ENCODE assay signal across 8 cellular contexts in the genomic region with DNA sequence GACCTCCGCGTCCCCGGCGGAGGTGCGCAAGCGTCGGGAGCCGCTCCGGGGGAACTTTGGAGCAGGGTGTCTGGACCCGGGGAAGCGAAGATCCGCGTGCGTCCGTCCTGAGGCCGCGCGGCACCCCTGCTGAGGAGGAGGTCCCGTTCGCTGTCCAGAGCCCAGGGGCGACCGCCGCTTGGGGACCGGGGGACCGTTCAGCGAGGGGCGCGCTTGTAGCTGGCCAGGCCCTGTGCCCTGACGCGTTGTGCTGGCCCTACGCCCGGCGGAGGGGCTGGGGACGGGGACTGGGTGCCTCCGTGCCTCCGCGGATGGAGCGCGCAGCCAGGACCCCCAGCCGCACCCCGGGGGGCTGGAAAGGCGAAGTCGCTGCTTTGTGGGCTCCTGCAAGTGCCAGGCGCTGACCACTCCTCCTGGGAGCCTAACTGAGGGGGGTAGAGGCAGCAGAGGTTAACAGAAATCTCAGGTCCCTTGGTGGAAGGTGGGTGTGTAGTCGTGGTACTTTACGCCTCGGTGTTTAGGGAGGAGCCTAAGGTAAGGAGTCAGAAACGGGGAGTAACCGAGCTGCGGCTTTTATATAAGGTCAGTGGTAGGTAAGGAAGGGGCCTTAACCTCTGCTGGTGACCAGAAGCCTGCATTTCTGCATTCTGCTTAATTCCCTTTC. TPM values are rescaled to one million over a fixed set of nuclear protein-coding genes. Genes with fewer than 3 reads are reported as not detected.
A peak's percentile ranks its signal among the peaks of the same experiment; 100 is the strongest.
DNase-seq lines count a peak whose midpoint lies in the region; ATAC-seq and TF ChIP-seq lines count a peak whose summit lies in the region.

A gene (plus strand): TSS at position 605 of the 664 bp plus-strand sequence. CDS start 90,642 bp downstream, outside the sequence.

- DNase-seq in activated CD8-positive, alpha-beta memory T cell treated with anti-CD3 and anti-CD28 coated beads, Interleukin-2, amount 10 ng/mL, durations not matched to agents 7 days and 5 days: no peak
- DNase-seq in activated CD8-positive, alpha-beta memory T cell treated with anti-CD3 and anti-CD28 coated beads, Interleukin-2, amount 50 U/mL, for 4 hours: no peak
- DNase-seq in T-cell: no peak
- no peak for DNase-seq in fibroblast of the aortic adventitia (ENCODE audit: low read depth)
- DNase-seq in neural progenitor cell (ENCODE audit: low spot score): peak; percentile 68

- peaks cover 1% of the 10 kb centered on the region for H3K36me3 Mint-ChIP-seq in activated CD8-positive, alpha-beta memory T cell treated with anti-CD3 and anti-CD28 coated beads, Interleukin-2, amount 10 ng/mL, durations not matched to agents 7 days and 5 days
- H3K36me3 Mint-ChIP-seq in T-cell (no peaks in the 10 kb centered on the region), neural progenitor cell (no peaks in the 10 kb centered on the region)

- no peak within 1 kb of the TSS for H3K27ac ChIP-seq in neural progenitor cell

- no peaks in the 10 kb centered on the region for H3K9me3 ChIP-seq in neural progenitor cell (ENCODE audit: low read depth)

- H3K4me3 Mint-ChIP-seq in activated CD8-positive, alpha-beta memory T cell treated with anti-CD3 and anti-CD28 coated beads, Interleukin-2, amount 10 ng/mL, durations not matched to agents 7 days and 5 days: peak within 1 kb of the TSS; percentile 38
- H3K4me3 Mint-ChIP-seq in T-cell: peak within 1 kb of the TSS; percentile 25 to 42 (median 31)
- peak within 1 kb of the TSS; percentile 89 for H3K4me3 Mint-ChIP-seq in neural progenitor cell

- no peak within 1 kb of the TSS for H3K9ac ChIP-seq in neural progenitor cell

- no peaks in the 10 kb centered on the region for H3K36me3 ChIP-seq in neural progenitor cell

- peaks cover 97% of the 10 kb centered on the region for H3K27me3 ChIP-seq in neural progenitor cell

- H3K27me3 Mint-ChIP-seq in activated CD8-positive, alpha-beta memory T cell treated with anti-CD3 and anti-CD28 coated beads, Interleukin-2, amount 10 ng/mL, durations not matched to agents 7 days and 5 days: peaks cover 74% of the 10 kb centered on the region
- H3K27me3 Mint-ChIP-seq in T-cell (peaks cover 41 to 55% of the 10 kb centered on the region in 2 donors), neural progenitor cell (ENCODE audit: insufficient read depth, low read depth) (peaks cover 25% of the 10 kb centered on the region)

- H3K4me2 ChIP-seq in neural progenitor cell: peak within 1 kb of the TSS; percentile 97

- CTCF ChIA-PET in activated CD8-positive, alpha-beta memory T cell treated with anti-CD3 and anti-CD28 coated beads, Interleukin-2, amount 10 ng/mL, durations not matched to agents 7 days and 5 days (lab: Charles Lee): no interaction called here
- CTCF ChIA-PET in T-cell (lab: Charles Lee): no interaction called here

- peak; percentile 16 for ATAC-seq in activated CD8-positive, alpha-beta memory T cell treated with anti-CD3 and anti-CD28 coated beads, Interleukin-2, amount 10 ng/mL, durations not matched to agents 7 days and 5 days
- peak in 1 of 4 experiments; percentile 23 for ATAC-seq in T-cell (replicated peaks in 1 of 4)
- ATAC-seq in GM19023 (IDR thresholded peaks at IDR 0.05; ENCODE audit: unreplicated experiment): no peak
- ATAC-seq in GM18873 (IDR thresholded peaks at IDR 0.05; ENCODE audit: low FRiP score, unreplicated experiment): no peak
- ATAC-seq in HG03108 (IDR thresholded peaks at IDR 0.05; ENCODE audit: unreplicated experiment): no peak

- H4K20me1 ChIP-seq in neural progenitor cell (ENCODE audit: low read depth): peaks cover 4% of the 10 kb centered on the region

- peaks cover 2% of the 10 kb centered on the region for H3K4me1 Mint-ChIP-seq in activated CD8-positive, alpha-beta memory T cell treated with anti-CD3 and anti-CD28 coated beads, Interleukin-2, amount 10 ng/mL, durations not matched to agents 7 days and 5 days
- H3K4me1 Mint-ChIP-seq in T-cell (peaks cover 9 to 20% (median 9%) of the 10 kb centered on the region in 3 donors), neural progenitor cell (peaks cover 5% of the 10 kb centered on the region)

- H3K4me3 ChIP-seq in fibroblast of the aortic adventitia (ENCODE audit: low read depth, low read length) (peak within 1 kb of the TSS; percentile 85), neural progenitor cell (peak within 1 kb of the TSS; percentile 73)

- no peaks in the 10 kb centered on the region for H3K79me2 ChIP-seq in neural progenitor cell (ENCODE audit: low read depth)

- H2AFZ ChIP-seq in neural progenitor cell (replicated peaks): peak within 1 kb of the TSS; percentile 93

- TF ChIP-seq CTCF in fibroblast of the aortic adventitia (IDR thresholded peaks at IDR 0.05; ENCODE audit: insufficient read depth, low read length) (no peak), neural progenitor cell (IDR thresholded peaks at IDR 0.05) (no peak)

- POLR2A ChIA-PET in T-cell (lab: Charles Lee): no interaction called here

- H3K27ac Mint-ChIP-seq in activated CD8-positive, alpha-beta memory T cell treated with anti-CD3 and anti-CD28 coated beads, Interleukin-2, amount 10 ng/mL, durations not matched to agents 7 days and 5 days: no peak within 1 kb of the TSS
- H3K27ac Mint-ChIP-seq in T-cell (no peak within 1 kb of the TSS), neural progenitor cell (no peak within 1 kb of the TSS)

- H3K9me3 Mint-ChIP-seq in activated CD8-positive, alpha-beta memory T cell treated with anti-CD3 and anti-CD28 coated beads, Interleukin-2, amount 10 ng/mL, durations not matched to agents 7 days and 5 days (ENCODE audit: low read depth): no peaks in the 10 kb centered on the region
- H3K9me3 Mint-ChIP-seq in T-cell (peaks cover 0 to 8% (median 0%) of the 10 kb centered on the region in 3 donors), neural progenitor cell (peaks cover 2% of the 10 kb centered on the region)

- H3F3A ChIP-seq in neural progenitor cell (ENCODE audit: low read depth): peaks cover 7% of the 10 kb centered on the region

- no peaks in the 10 kb centered on the region for H3K4me1 ChIP-seq in neural progenitor cell

RNA-seq across cellular contexts. Expression of the gene that starts here (rescaled TPM):
- 1 to 10 TPM in 1 of 2 experiments, under 1 TPM in 1; 0.18 to 2.8 TPM for total RNA-seq in activated CD8-positive, alpha-beta memory T cell treated with anti-CD3 and anti-CD28 coated beads, Interleukin-2, amount 10 ng/mL, durations not matched to agents 7 days and 5 days
- total RNA-seq in T-cell: under 1 TPM in 3 of 5 donors, not detected in 2; 0.35 to 0.69 (median 0.63) TPM
- 11.1 and 39.4 TPM in 2 replicates for total RNA-seq in fibroblast of the aortic adventitia (ENCODE audit: low replicate concordance)
- total RNA-seq in neural progenitor cell (ENCODE audit: low replicate concordance): 0.50 TPM in 1 of 2 replicates, not detected in the other

Comparison
In these comparisons a context has a peak if more than half of its experiments do, and no peak if none do; other contexts are left out.
1. Peak in DNase-seq, H3K4me3 ChIP-seq and H3K4me2 ChIP-seq in neural progenitor cell; RNA of the gene not detected or under 1 TPM.
2. H3K4me3 Mint-ChIP-seq: peak in every context shown above with its lines; median percentile 89 in neural progenitor cell; 38 in activated CD8-positive, alpha-beta memory T cell treated with anti-CD3 and anti-CD28 coated beads, Interleukin-2, amount 10 ng/mL, durations not matched to agents 7 days and 5 days; 31 in T-cell.